Comparison of ENCODE assay signal across 8 cellular contexts in genomic region chr6:11144393-11144829, GRCh38. TPM values are rescaled to one million over a fixed set of nuclear protein-coding genes. Genes with fewer than 3 reads are reported as not detected.
DNase-seq lines count a peak whose midpoint lies in the region; ATAC-seq and TF ChIP-seq lines count a peak whose summit lies in the region.

No MANE protein-coding gene starts in this region.

- H3K27me3 ChIP-seq in RWPE2 (ENCODE audit: insufficient read depth, poor library complexity, severe bottlenecking) (no peaks in the 10 kb centered on the region), foreskin keratinocyte (no peaks in the 10 kb centered on the region), osteoblast (ENCODE audit: insufficient read depth, low read length) (no peaks in the 10 kb centered on the region), testis (no peaks in the 10 kb centered on the region)

- H3K9me3 ChIP-seq in RWPE2 (ENCODE audit: severe bottlenecking), result no peaks in the 10 kb centered on the region
- no peaks in the 10 kb centered on the region for H3K9me3 ChIP-seq in osteoblast (ENCODE audit: low read depth, low read length)
- no peaks in the 10 kb centered on the region for H3K9me3 ChIP-seq in testis

- DNase-seq in CD1c-positive myeloid dendritic cell (ENCODE audit: extremely low spot score), result peak; percentile 74
- DNase-seq in GM19240 (ENCODE audit: insufficient read length, low spot score), result peak; percentile 68
- DNase-seq in HT-29 (ENCODE audit: low spot score), result peak; percentile 90
- no peak for DNase-seq in RWPE2 (ENCODE audit: low spot score)
- DNase-seq in activated T-helper 2 cell treated with anti-CD3 and anti-CD28 coated beads, Interferon-gamma antibody, Interleukin-2, Interleukin-4, amounts not matched to agents 10 μg/mL and 5 μg/mL and 100 μg/mL, durations not matched to agents 14 hours and 24 hours and 36 hours (ENCODE audit: low spot score), result peak; percentile 62
- peak; percentile 37 to 66 for DNase-seq in foreskin keratinocyte
- peak; percentile 79 for DNase-seq in osteoblast (ENCODE audit: insufficient read length, low spot score, missing footprints)
- peak; percentile 83 for DNase-seq in testis

- H3K4me1 ChIP-seq in RWPE2 (ENCODE audit: insufficient read depth, poor library complexity, severe bottlenecking) (peaks cover 24% of the 10 kb centered on the region), foreskin keratinocyte (peaks cover 23% of the 10 kb centered on the region), osteoblast (ENCODE audit: insufficient read depth, low read length) (peaks cover 8% of the 10 kb centered on the region), testis (peaks cover 4% of the 10 kb centered on the region)

- peak; percentile 97 for TF ChIP-seq CTCF in RWPE2 (IDR thresholded peaks at IDR 0.05; ENCODE audit: poor library complexity, severe bottlenecking)
- TF ChIP-seq CTCF in foreskin keratinocyte (conservative IDR thresholded peaks at IDR 0.05), result peak; percentile 92
- TF ChIP-seq CTCF in osteoblast (IDR thresholded peaks at IDR 0.05; ENCODE audit: extremely low read depth, low read depth, low read length), result peak; percentile 97
- TF ChIP-seq CTCF in testis (IDR thresholded peaks at IDR 0.05), result peak; percentile 82 to 91 (median 87)

- H3K4me2 ChIP-seq in osteoblast (ENCODE audit: insufficient read depth, low read length), result no peak overlapping the region

- no peak for TF ChIP-seq POLR2A in testis (IDR thresholded peaks at IDR 0.05)

- H3K4me3 Mint-ChIP-seq in activated T-helper 2 cell treated with anti-CD3 and anti-CD28 coated beads, Interferon-gamma antibody, Interleukin-2, Interleukin-4, amounts not matched to agents 10 μg/mL and 5 μg/mL and 100 μg/mL, durations not matched to agents 14 hours and 24 hours and 36 hours (ENCODE audit: low read depth), result no peak overlapping the region

- 30 to 40% methylated on average over 6 of the region's 6 CpGs for WGBS in testis, 2 donors

- H3K27me3 Mint-ChIP-seq in activated T-helper 2 cell treated with anti-CD3 and anti-CD28 coated beads, Interferon-gamma antibody, Interleukin-2, Interleukin-4, amounts not matched to agents 10 μg/mL and 5 μg/mL and 100 μg/mL, durations not matched to agents 14 hours and 24 hours and 36 hours (ENCODE audit: low read depth), result peaks cover 4% of the 10 kb centered on the region

- H3K9me3 Mint-ChIP-seq in activated T-helper 2 cell treated with anti-CD3 and anti-CD28 coated beads, Interferon-gamma antibody, Interleukin-2, Interleukin-4, amounts not matched to agents 10 μg/mL and 5 μg/mL and 100 μg/mL, durations not matched to agents 14 hours and 24 hours and 36 hours, result no peaks in the 10 kb centered on the region

- ATAC-seq in RWPE2 (ENCODE audit: low read depth) (peak; percentile 79), foreskin keratinocyte (peak; percentile 69)

- H3K27ac Mint-ChIP-seq in activated T-helper 2 cell treated with anti-CD3 and anti-CD28 coated beads, Interferon-gamma antibody, Interleukin-2, Interleukin-4, amounts not matched to agents 10 μg/mL and 5 μg/mL and 100 μg/mL, durations not matched to agents 14 hours and 24 hours and 36 hours, result no peak overlapping the region

- H3K79me2 ChIP-seq in osteoblast (ENCODE audit: insufficient read depth, low read length), result no peaks in the 10 kb centered on the region

- no peaks in the 10 kb centered on the region for H4K20me1 ChIP-seq in osteoblast (ENCODE audit: insufficient read depth, low read length)

- H3K4me3 ChIP-seq in RWPE2 (ENCODE audit: severe bottlenecking) (no peak overlapping the region), osteoblast (ENCODE audit: insufficient read depth, low read length) (no peak overlapping the region), testis (no peak overlapping the region)

- H3K36me3 ChIP-seq in RWPE2 (ENCODE audit: low read depth), result no peaks in the 10 kb centered on the region
- no peaks in the 10 kb centered on the region for H3K36me3 ChIP-seq in osteoblast (ENCODE audit: insufficient read depth, low read length)
- H3K36me3 ChIP-seq in testis (ENCODE audit: low read depth, missing control alignments), result no peaks in the 10 kb centered on the region

- intact Hi-C loops in activated T-helper 2 cell treated with anti-CD3 and anti-CD28 coated beads, Interferon-gamma antibody, Interleukin-2, Interleukin-4, amounts not matched to agents 10 μg/mL and 5 μg/mL and 100 μg/mL, durations not matched to agents 14 hours and 24 hours and 36 hours (cut with micrococcal nuclease), result loop anchor here (1.0 to 5.0 kb wide), 5 partner anchors 28 to 430 kb away; no protein-coding TSS in a partner anchor
- intact Hi-C loops in testis (cut with DNase I; ENCODE audit: low total_unique reads), result loop anchor here (2.0 kb wide), 1 partner anchor 352 kb away; no protein-coding TSS in a partner anchor

- H3K4me1 Mint-ChIP-seq in activated T-helper 2 cell treated with anti-CD3 and anti-CD28 coated beads, Interferon-gamma antibody, Interleukin-2, Interleukin-4, amounts not matched to agents 10 μg/mL and 5 μg/mL and 100 μg/mL, durations not matched to agents 14 hours and 24 hours and 36 hours (ENCODE audit: low read depth), result peaks cover 12% of the 10 kb centered on the region

- no peaks in the 10 kb centered on the region for H3K36me3 Mint-ChIP-seq in activated T-helper 2 cell treated with anti-CD3 and anti-CD28 coated beads, Interferon-gamma antibody, Interleukin-2, Interleukin-4, amounts not matched to agents 10 μg/mL and 5 μg/mL and 100 μg/mL, durations not matched to agents 14 hours and 24 hours and 36 hours (ENCODE audit: low read depth)

- H3K27ac ChIP-seq in RWPE2 (ENCODE audit: poor library complexity, severe bottlenecking) (peak overlapping the region; percentile 67), foreskin keratinocyte (peak overlapping the region; percentile 82), osteoblast (ENCODE audit: low read depth, low read length) (no peak overlapping the region), testis (no peak overlapping the region)

- no peak overlapping the region for H2AFZ ChIP-seq in osteoblast (ENCODE audit: low read length)

RNA-seq across cellular contexts. Expression of gene ERVFRD-1, which starts 32.9 kb away (rescaled TPM):
- total RNA-seq in HT-29 (2014; rRNA removed; shearing (Covaris generic)), result not detected in 2 replicates
- total RNA-seq in activated T-helper 2 cell treated with anti-CD3 and anti-CD28 coated beads, Interferon-gamma antibody, Interleukin-2, Interleukin-4, amounts not matched to agents 10 μg/mL and 5 μg/mL and 100 μg/mL, durations not matched to agents 14 hours and 24 hours and 36 hours, result not detected in 2 replicates
- not detected in 2 replicates for total RNA-seq in foreskin keratinocyte
- polyA plus RNA-seq in foreskin keratinocyte, result not detected in 2 replicates
- not detected in 2 replicates for total RNA-seq in osteoblast
- total RNA-seq in testis, result not detected
- polyA plus RNA-seq in testis (ENCODE audit: insufficient read depth, low read depth, low replicate concordance), result 0.16 TPM

RNA-seq across cellular contexts. Expression of gene SMIM13, which starts 50.8 kb away (rescaled TPM):
- total RNA-seq in HT-29 (2014; rRNA removed; shearing (Covaris generic)), result 4.4 and 6.7 TPM in 2 replicates
- 12.2 and 12.3 TPM in 2 replicates for total RNA-seq in activated T-helper 2 cell treated with anti-CD3 and anti-CD28 coated beads, Interferon-gamma antibody, Interleukin-2, Interleukin-4, amounts not matched to agents 10 μg/mL and 5 μg/mL and 100 μg/mL, durations not matched to agents 14 hours and 24 hours and 36 hours
- total RNA-seq in foreskin keratinocyte (9.8 and 12.1 TPM in 2 replicates), osteoblast (8.0 and 8.3 TPM in 2 replicates), testis (10 to 100 TPM in 1 of 2 donors, 1 to 10 TPM in 1; 8.9 to 13.2 TPM)
- polyA plus RNA-seq in foreskin keratinocyte (6.6 and 7.0 TPM in 2 replicates), testis (ENCODE audit: insufficient read depth, low read depth, low replicate concordance) (7.2 TPM)

Comparison
In these comparisons a context has a peak if more than half of its experiments do, and no peak if none do; other contexts are left out.
1. H3K27ac ChIP-seq: peak in RWPE2 (single experiment) and foreskin keratinocyte (single experiment); none in osteoblast (single experiment) and testis (0 of 2).
2. Peak in every context shown above with its lines, with median percentiles within 50 percentile points of each other: CTCF ChIP-seq.